Comparison of ENCODE assay signal across 23 cellular contexts in genomic region chr14:24409956-24410355, GRCh38. TPM values are rescaled to one million over a fixed set of nuclear protein-coding genes. Genes with fewer than 3 reads are reported as not detected.
"Had no signal": no experiment of that assay in that cellular context is flagged by ENCODE, and none has a peak within 500 bp of the region (broad histone marks: within the 10 kb centered on the region; RNA-seq: fewer than 3 reads in every experiment).

No MANE protein-coding gene starts in this region.

- H3K4me3 ChIP-seq: heart left ventricle, left ventricle myocardium inferior, lung, pancreas, prostate gland, spleen, transverse colon, uterus had no signal

- DNase-seq: hypothalamus; immature natural killer cell; left ventricle myocardium inferior; mesendoderm; naive thymus-derived CD4-positive, alpha-beta T cell; nucleus accumbens; retina; small intestine; spleen; stimulated activated CD4-positive, alpha-beta T cell treated with anti-CD3 and anti-CD28 coated beads, Interleukin-4, amount 100 ng/mL, for 24 hours; stimulated activated naive CD4-positive, alpha-beta T cell; substantia nigra; transverse colon; uterus had no signal

- H3K36me3 ChIP-seq: prostate gland, transverse colon, uterus had no signal

- H3K9me3 ChIP-seq: heart left ventricle, left ventricle myocardium inferior, pancreas, prostate gland, spleen, transverse colon, uterus had no signal

- H3K27me3 ChIP-seq: heart left ventricle, pancreas, spleen, transverse colon, uterus had no signal

- H3K4me1 ChIP-seq: pancreas, prostate gland, spleen, transverse colon, uterus had no signal

- ATAC-seq: heart left ventricle; naive thymus-derived CD4-positive, alpha-beta T cell; natural killer cell treated with Interleukin-12 subunit alpha and Interleukin-12 subunit beta and Interleukin-15 and Interleukin-18, amount 100 ng/mL, for 72 hours; pancreas; right cardiac atrium; sciatic nerve; stimulated activated effector memory CD8-positive, alpha-beta T cell treated with anti-CD3 and anti-CD28 coated beads, Interleukin-12 subunit alpha, Interleukin-12 subunit beta, amount 100 ng/mL, for 72 hours had no signal

- H3K27ac ChIP-seq: heart left ventricle, left ventricle myocardium inferior, pancreas, prostate gland, spleen, transverse colon, uterus had no signal

RNA-seq across cellular contexts. Expression of gene NYNRIN, which starts 11.2 kb away (rescaled TPM):
- polyA plus RNA-seq: naive thymus-derived CD4-positive, alpha-beta T cell had no signal

RNA-seq across cellular contexts. Expression of gene CBLN3, which starts 19.5 kb away (rescaled TPM):
- polyA plus RNA-seq: immature natural killer cell, neural cell had no signal

RNA-seq across cellular contexts. Expression of gene NFATC4, which starts 42.0 kb away (rescaled TPM):
- total RNA-seq: naive thymus-derived CD4-positive, alpha-beta T cell; natural killer cell treated with Interleukin-12 subunit alpha and Interleukin-12 subunit beta and Interleukin-15 and Interleukin-18, amount 100 ng/mL, for 72 hours had no signal
- polyA plus RNA-seq: immature natural killer cell; naive thymus-derived CD4-positive, alpha-beta T cell had no signal
